8 cellular contexts compared by ENCODE assay signal in genomic region chr10:119104653-119105024, GRCh38. TPM values are rescaled to one million over a fixed set of nuclear protein-coding genes. Genes with fewer than 3 reads are reported as not detected.
DNase-seq lines count a peak whose midpoint lies in the region; ATAC-seq and TF ChIP-seq lines count a peak whose summit lies in the region.

No MANE protein-coding gene starts in this region.

- H3K36me3 ChIP-seq in gastrocnemius medialis: peaks cover 0 to 16% of the 10 kb centered on the region in 2 donors

- no peaks in the 10 kb centered on the region for H3K9me3 Mint-ChIP-seq in activated T-helper 17 cell treated with anti-CD3 and anti-CD28 coated beads, Interleukin-2, amount 50 U/mL, for 72 hours

- DNase-seq in ELR (ENCODE audit: low read depth) (peak; percentile 31), gastrocnemius medialis (no peak), NCI-H128 (lab: John Stamatoyannopoulos, UW; ENCODE audit: unreplicated experiment) (no peak)

- TF ChIP-seq POLR2A in gastrocnemius medialis (IDR thresholded peaks at IDR 0.05): no peak

- H3K36me3 Mint-ChIP-seq in activated T-helper 17 cell treated with anti-CD3 and anti-CD28 coated beads, Interleukin-2, amount 50 U/mL, for 72 hours (ENCODE audit: low read depth): peaks cover 22% of the 10 kb centered on the region

- H3K27me3 ChIP-seq in gastrocnemius medialis: no peaks in the 10 kb centered on the region

- H3K9me3 ChIP-seq in gastrocnemius medialis: no peaks in the 10 kb centered on the region

- H3K4me1 Mint-ChIP-seq in activated T-helper 17 cell treated with anti-CD3 and anti-CD28 coated beads, Interleukin-2, amount 50 U/mL, for 72 hours: peaks cover 10% of the 10 kb centered on the region

- peaks cover 8% of the 10 kb centered on the region in 2 donors for H3K4me1 ChIP-seq in gastrocnemius medialis

- peak; percentile 32 for ATAC-seq in HG03175 (IDR thresholded peaks at IDR 0.05; ENCODE audit: unreplicated experiment)
- ATAC-seq in activated T-helper 17 cell treated with anti-CD3 and anti-CD28 coated beads, Interleukin-2, amount 50 U/mL, for 72 hours (replicated peaks): no peak
- ATAC-seq in gastrocnemius medialis: peak; percentile 3 to 18
- ATAC-seq in GM19467 (IDR thresholded peaks at IDR 0.05; ENCODE audit: unreplicated experiment): no peak
- ATAC-seq in HG03135 (IDR thresholded peaks at IDR 0.05; ENCODE audit: unreplicated experiment): no peak

- intact Hi-C loops in gastrocnemius medialis (cut with DNase I; ENCODE audit: low total_unique reads): loop anchor here (2.0 kb wide), 1 partner anchor 60 kb away; the partner anchor contains the start of gene SFXN4

- peak overlapping the region; percentile 79 for H3K4me3 Mint-ChIP-seq in activated T-helper 17 cell treated with anti-CD3 and anti-CD28 coated beads, Interleukin-2, amount 50 U/mL, for 72 hours

- in situ Hi-C loops in gastrocnemius medialis (cut with MboI; ENCODE audit: low sequenced_read_pairs in 4 of 4): no loop called here

- peak overlapping the region in 3 of 4 donors; percentile 63 to 86 (median 84) for H3K27ac ChIP-seq in gastrocnemius medialis

- peak overlapping the region; percentile 67 for H3K4me3 ChIP-seq in iPS-11a (ENCODE audit: low read depth, low read length)
- H3K4me3 ChIP-seq in gastrocnemius medialis: peak overlapping the region; percentile 60 to 89 (median 79)

- H3K27ac Mint-ChIP-seq in activated T-helper 17 cell treated with anti-CD3 and anti-CD28 coated beads, Interleukin-2, amount 50 U/mL, for 72 hours: no peak overlapping the region

- TF ChIP-seq CTCF in gastrocnemius medialis (IDR thresholded peaks at IDR 0.05 in 4 of 5, conservative IDR thresholded peaks at IDR 0.05 in 1 of 5): no peak

- H3K27me3 Mint-ChIP-seq in activated T-helper 17 cell treated with anti-CD3 and anti-CD28 coated beads, Interleukin-2, amount 50 U/mL, for 72 hours: no peaks in the 10 kb centered on the region

RNA-seq across cellular contexts. Expression of gene DENND10, which starts 0.7 kb away (rescaled TPM):
- total RNA-seq in activated T-helper 17 cell treated with anti-CD3 and anti-CD28 coated beads, Interleukin-2, amount 50 U/mL, for 72 hours: 10 to 100 TPM; 15.6 to 32.0 TPM
- 10 to 100 TPM; 25.7 to 59.5 (median 43.7) TPM for total RNA-seq in gastrocnemius medialis

RNA-seq across cellular contexts. Expression of gene EIF3A, which starts 24.0 kb away (rescaled TPM):
- total RNA-seq in activated T-helper 17 cell treated with anti-CD3 and anti-CD28 coated beads, Interleukin-2, amount 50 U/mL, for 72 hours: 100 to 1,000 TPM in 1 of 2 donors, 10 to 100 TPM in 1; 93.8 to 155 TPM
- total RNA-seq in gastrocnemius medialis: 100 to 1,000 TPM; 136 to 240 (median 191) TPM

Comparison
In these comparisons a context has a peak if more than half of its experiments do, and no peak if none do; other contexts are left out.
1. ATAC-seq: peak in HG03175 (single experiment) and gastrocnemius medialis (2 of 2); none in activated T-helper 17 cell treated with anti-CD3 and anti-CD28 coated beads, Interleukin-2, amount 50 U/mL, for 72 hours (single experiment), GM19467 (single experiment) and HG03135 (single experiment).